In the genomic region with DNA sequence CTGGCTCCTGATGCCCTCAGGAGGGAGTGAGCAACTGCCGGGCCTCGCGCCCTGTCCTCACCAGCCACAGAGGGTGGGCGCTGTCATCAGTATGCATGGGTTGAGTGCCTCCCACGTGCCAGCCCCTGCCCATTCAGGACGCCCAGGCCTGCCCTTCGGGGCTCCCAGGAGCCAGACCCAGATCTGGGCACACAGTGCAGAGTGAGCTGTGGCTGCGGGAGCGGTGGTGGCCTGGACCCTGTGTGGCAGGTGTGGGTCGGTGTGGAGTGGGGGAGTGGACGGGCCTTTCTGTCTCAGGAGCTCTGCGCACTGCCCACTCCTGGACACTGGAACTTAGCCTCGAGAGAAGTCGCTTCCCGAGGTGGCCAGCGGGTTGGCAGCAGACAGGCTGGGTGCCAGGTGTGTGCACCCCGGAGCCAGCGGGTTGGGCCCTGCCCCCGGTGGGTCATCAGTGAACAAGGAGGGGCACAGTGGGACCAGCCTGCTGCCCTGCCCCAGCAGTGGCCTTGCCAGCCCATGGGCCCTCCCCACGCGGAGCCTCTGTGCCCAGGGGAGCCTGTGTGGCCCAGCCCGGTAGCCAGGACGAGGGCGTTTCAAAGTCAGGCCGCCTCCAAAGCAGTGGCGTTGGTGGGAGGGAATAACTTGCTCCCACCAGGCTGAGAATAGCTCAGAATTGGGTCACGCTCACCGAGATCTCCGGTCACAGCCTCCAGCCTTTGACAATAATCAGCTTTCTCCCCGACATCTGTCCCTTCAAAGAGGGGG, we compare ENCODE assay signal across 1 cellular context.
TF ChIP-seq lines count a peak whose summit lies in the region.

No MANE protein-coding gene starts in this region.

TF ChIP-seq in HCT116, 20 proteins besides CTCF, POLR2A, EP300 and RAD21:
- TF ChIP-seq TCF7L2 (IDR thresholded peaks at IDR 0.05; ENCODE audit: borderline replicate concordance, extremely low read depth, insufficient read depth, insufficient read length), result no peak
- TF ChIP-seq YY1 (IDR thresholded peaks at IDR 0.05; ENCODE audit: extremely low read depth, insufficient replicate concordance, low read depth, low read length), result no peak
- TF ChIP-seq SIN3A (IDR thresholded peaks at IDR 0.05; ENCODE audit: low read depth), result no peak
- TF ChIP-seq, protein P1, sequence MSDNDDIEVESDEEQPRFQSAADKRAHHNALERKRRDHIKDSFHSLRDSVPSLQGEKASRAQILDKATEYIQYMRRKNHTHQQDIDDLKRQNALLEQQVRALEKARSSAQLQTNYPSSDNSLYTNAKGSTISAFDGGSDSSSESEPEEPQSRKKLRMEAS (IDR thresholded peaks at IDR 0.05), result no peak
- TF ChIP-seq, protein P2, sequence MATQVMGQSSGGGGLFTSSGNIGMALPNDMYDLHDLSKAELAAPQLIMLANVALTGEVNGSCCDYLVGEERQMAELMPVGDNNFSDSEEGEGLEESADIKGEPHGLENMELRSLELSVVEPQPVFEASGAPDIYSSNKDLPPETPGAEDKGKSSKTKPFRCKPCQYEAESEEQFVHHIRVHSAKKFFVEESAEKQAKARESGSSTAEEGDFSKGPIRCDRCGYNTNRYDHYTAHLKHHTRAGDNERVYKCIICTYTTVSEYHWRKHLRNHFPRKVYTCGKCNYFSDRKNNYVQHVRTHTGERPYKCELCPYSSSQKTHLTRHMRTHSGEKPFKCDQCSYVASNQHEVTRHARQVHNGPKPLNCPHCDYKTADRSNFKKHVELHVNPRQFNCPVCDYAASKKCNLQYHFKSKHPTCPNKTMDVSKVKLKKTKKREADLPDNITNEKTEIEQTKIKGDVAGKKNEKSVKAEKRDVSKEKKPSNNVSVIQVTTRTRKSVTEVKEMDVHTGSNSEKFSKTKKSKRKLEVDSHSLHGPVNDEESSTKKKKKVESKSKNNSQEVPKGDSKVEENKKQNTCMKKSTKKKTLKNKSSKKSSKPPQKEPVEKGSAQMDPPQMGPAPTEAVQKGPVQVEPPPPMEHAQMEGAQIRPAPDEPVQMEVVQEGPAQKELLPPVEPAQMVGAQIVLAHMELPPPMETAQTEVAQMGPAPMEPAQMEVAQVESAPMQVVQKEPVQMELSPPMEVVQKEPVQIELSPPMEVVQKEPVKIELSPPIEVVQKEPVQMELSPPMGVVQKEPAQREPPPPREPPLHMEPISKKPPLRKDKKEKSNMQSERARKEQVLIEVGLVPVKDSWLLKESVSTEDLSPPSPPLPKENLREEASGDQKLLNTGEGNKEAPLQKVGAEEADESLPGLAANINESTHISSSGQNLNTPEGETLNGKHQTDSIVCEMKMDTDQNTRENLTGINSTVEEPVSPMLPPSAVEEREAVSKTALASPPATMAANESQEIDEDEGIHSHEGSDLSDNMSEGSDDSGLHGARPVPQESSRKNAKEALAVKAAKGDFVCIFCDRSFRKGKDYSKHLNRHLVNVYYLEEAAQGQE (IDR thresholded peaks at IDR 0.05; ENCODE audit: low read depth), result no peak
- TF ChIP-seq, protein P3, sequence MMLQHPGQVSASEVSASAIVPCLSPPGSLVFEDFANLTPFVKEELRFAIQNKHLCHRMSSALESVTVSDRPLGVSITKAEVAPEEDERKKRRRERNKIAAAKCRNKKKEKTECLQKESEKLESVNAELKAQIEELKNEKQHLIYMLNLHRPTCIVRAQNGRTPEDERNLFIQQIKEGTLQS (IDR thresholded peaks at IDR 0.05), result no peak
- no peak for TF ChIP-seq ELF1 (IDR thresholded peaks at IDR 0.05; ENCODE audit: borderline replicate concordance, low read depth)
- no peak for TF ChIP-seq POLR2AphosphoS5 (IDR thresholded peaks at IDR 0.05; ENCODE audit: low read depth, low read length)
- no peak for TF ChIP-seq SRF (IDR thresholded peaks at IDR 0.05; ENCODE audit: low read depth)
- TF ChIP-seq ZFX (IDR thresholded peaks at IDR 0.05), result no peak
- no peak for TF ChIP-seq EGR1 (IDR thresholded peaks at IDR 0.05; ENCODE audit: low read depth)
- TF ChIP-seq EZH2phosphoT487 (IDR thresholded peaks at IDR 0.05; ENCODE audit: borderline replicate concordance), result no peak
- TF ChIP-seq, protein P4, sequence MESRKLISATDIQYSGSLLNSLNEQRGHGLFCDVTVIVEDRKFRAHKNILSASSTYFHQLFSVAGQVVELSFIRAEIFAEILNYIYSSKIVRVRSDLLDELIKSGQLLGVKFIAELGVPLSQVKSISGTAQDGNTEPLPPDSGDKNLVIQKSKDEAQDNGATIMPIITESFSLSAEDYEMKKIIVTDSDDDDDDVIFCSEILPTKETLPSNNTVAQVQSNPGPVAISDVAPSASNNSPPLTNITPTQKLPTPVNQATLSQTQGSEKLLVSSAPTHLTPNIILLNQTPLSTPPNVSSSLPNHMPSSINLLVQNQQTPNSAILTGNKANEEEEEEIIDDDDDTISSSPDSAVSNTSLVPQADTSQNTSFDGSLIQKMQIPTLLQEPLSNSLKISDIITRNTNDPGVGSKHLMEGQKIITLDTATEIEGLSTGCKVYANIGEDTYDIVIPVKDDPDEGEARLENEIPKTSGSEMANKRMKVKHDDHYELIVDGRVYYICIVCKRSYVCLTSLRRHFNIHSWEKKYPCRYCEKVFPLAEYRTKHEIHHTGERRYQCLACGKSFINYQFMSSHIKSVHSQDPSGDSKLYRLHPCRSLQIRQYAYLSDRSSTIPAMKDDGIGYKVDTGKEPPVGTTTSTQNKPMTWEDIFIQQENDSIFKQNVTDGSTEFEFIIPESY (IDR thresholded peaks at IDR 0.05; ENCODE audit: extremely low read depth, insufficient replicate concordance, low read length), result no peak
- no peak for TF ChIP-seq CEBPB (IDR thresholded peaks at IDR 0.05; ENCODE audit: low read depth)
- no peak for TF ChIP-seq SP1 (IDR thresholded peaks at IDR 0.05; ENCODE audit: low read depth)
- TF ChIP-seq ZNF274 (IDR thresholded peaks at IDR 0.05; ENCODE audit: low read depth, low read length), result no peak
